Comparison of ENCODE assay signal across 9 cellular contexts in the genomic region with DNA sequence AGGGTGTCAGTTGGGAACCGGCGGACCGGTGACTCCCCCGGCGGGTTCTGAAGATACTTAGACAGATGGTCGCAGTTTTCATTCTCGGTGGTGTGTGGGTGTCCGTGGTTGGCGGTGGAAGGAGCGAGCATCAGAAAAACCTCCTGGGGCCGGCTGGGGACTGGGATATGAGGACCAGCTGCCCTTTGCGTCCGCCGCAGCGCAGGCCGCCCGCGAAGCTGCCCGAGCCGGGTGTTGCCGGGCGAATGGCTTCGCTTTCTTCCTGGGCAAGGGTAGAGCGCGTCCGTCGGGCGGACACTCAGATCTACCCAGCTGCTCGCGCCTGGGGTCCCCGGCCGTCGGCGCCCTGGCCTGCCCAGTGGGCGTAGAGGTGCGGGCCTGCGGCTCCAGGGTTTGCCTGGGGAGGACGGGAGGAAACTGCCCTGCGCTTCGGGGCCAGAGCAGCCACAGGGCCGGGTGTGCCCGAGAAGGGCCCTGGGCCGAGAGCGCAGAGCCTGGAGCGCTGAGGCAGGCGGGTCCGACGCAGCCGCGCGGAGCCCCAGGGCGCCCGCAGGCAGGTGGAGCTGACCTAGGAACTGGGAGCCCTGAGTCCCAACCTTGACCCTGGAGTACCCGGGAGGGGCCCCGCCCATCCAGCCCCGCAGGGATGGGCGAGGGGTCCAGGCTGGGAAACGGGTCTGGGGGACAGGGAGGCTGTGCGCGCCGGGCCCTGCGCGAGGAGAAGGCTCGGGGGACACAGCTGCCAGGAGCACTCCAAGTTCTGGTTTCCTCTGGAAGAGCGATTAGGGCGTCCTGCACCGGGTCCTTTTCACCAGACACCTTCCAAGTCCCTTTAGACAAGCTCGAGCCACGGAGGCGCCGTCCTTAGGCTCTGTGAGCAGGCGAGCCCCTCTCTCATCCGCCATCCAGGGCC. TPM values are rescaled to one million over a fixed set of nuclear protein-coding genes. Genes with fewer than 3 reads are reported as not detected.
DNase-seq lines count a peak whose midpoint lies in the region; ATAC-seq and TF ChIP-seq lines count a peak whose summit lies in the region.
"Had no signal": no experiment of that assay in that cellular context is flagged by ENCODE, and none has a peak within 500 bp of the region (broad histone marks: within the 10 kb centered on the region; RNA-seq: fewer than 3 reads in every experiment).

No MANE protein-coding gene starts in this region.

- H3K9me3 ChIP-seq in SJSA1 (replicated peaks): no peaks in the 10 kb centered on the region
- H3K9me3 ChIP-seq in osteoblast (ENCODE audit: low read depth, low read length): no peaks in the 10 kb centered on the region

- POLR2A ChIA-PET in AG04449 (lab: Yijun Ruan, JAX): interaction anchor here (1.1 to 2.6 kb wide), 6 partner anchors 14 to 331 kb away, joined by 3 to 22 read pairs (median 7); no protein-coding TSS in a partner anchor

- CTCF ChIA-PET in AG04449 (lab: Yijun Ruan, JAX): interaction anchor here (1.1 to 3.8 kb wide), 8 partner anchors 9 to 124 kb away, joined by 3 to 25 read pairs (median 8); no protein-coding TSS in a partner anchor

- no peaks in the 10 kb centered on the region for H4K20me1 ChIP-seq in osteoblast (ENCODE audit: insufficient read depth, low read length)

- peaks cover 40% of the 10 kb centered on the region for H3K79me2 ChIP-seq in osteoblast (ENCODE audit: insufficient read depth, low read length)

- H3K4me3 ChIP-seq in AG04449 (ENCODE audit: low read depth, low read length) (peak overlapping the region; percentile 89), SJSA1 (peak overlapping the region; percentile 72), osteoblast (ENCODE audit: insufficient read depth, low read length) (peak overlapping the region; percentile 84)

- peaks cover 33% of the 10 kb centered on the region for H3K4me1 ChIP-seq in SJSA1 (replicated peaks)
- H3K4me1 ChIP-seq in foreskin keratinocyte: peaks cover 18% of the 10 kb centered on the region
- H3K4me1 ChIP-seq in osteoblast (ENCODE audit: insufficient read depth, low read length): peaks cover 7% of the 10 kb centered on the region

- H3K27me3 ChIP-seq in SJSA1 (replicated peaks) (no peaks in the 10 kb centered on the region), foreskin keratinocyte (peaks cover 32% of the 10 kb centered on the region), osteoblast (ENCODE audit: insufficient read depth, low read length) (no peaks in the 10 kb centered on the region)

- TF ChIP-seq CTCF in AG04449 (IDR thresholded peaks at IDR 0.05; ENCODE audit: insufficient read depth, low read length, missing control alignments) (no peak), foreskin keratinocyte (conservative IDR thresholded peaks at IDR 0.05) (no peak), osteoblast (IDR thresholded peaks at IDR 0.05; ENCODE audit: extremely low read depth, low read depth, low read length) (no peak)

- DNase-seq in AG04449 (ENCODE audit: low read depth, low spot score) (no peak), SJSA1 (ENCODE audit: low read depth in 1 of 2, low spot score in 2 of 2) (peak in 1 of 2 experiments; percentile 57), foreskin keratinocyte (peak in 1 of 2 donors; percentile 42), osteoblast (ENCODE audit: insufficient read length, low spot score, missing footprints) (no peak), nucleus accumbens (lab: John Stamatoyannopoulos, UW) (no peak), GDM1 (lab: John Stamatoyannopoulos, UW) (no peak), C1 segment of cervical spinal cord (lab: John Stamatoyannopoulos, UW) (no peak), NCI-H2081 treated with DMSO at 0.1 percent for 48 hours (lab: John Stamatoyannopoulos, UW) (no peak)

- H3K36me3 ChIP-seq in SJSA1: peaks cover 7% of the 10 kb centered on the region
- H3K36me3 ChIP-seq in osteoblast (ENCODE audit: insufficient read depth, low read length): no peaks in the 10 kb centered on the region
- H3K36me3 ChIP-seq: BLaER1 treated with 17β-estradiol and CSF1 and Interleukin-3, amounts not matched to agents 10 nM and 100 nM had no signal

- H3K27ac ChIP-seq in SJSA1: no peak overlapping the region
- H3K27ac ChIP-seq in foreskin keratinocyte: peak overlapping the region; percentile 8
- H3K27ac ChIP-seq in osteoblast (ENCODE audit: low read depth, low read length): no peak overlapping the region
- H3K27ac ChIP-seq: BLaER1 treated with 17β-estradiol and CSF1 and Interleukin-3, amounts not matched to agents 10 nM and 100 nM had no signal

- peak overlapping the region; percentile 93 for H3K4me2 ChIP-seq in osteoblast (ENCODE audit: insufficient read depth, low read length)
- H3K4me2 ChIP-seq: BLaER1 treated with 17β-estradiol and CSF1 and Interleukin-3, amounts not matched to agents 10 nM and 100 nM had no signal

- H2AFZ ChIP-seq in osteoblast (ENCODE audit: low read length): peak overlapping the region; percentile 81

- peak; percentile 21 for ATAC-seq in foreskin keratinocyte

RNA-seq across cellular contexts. Expression of gene TWIST2, which starts 1.3 kb away (rescaled TPM):
- 32.6 and 33.9 TPM in 2 replicates for total RNA-seq in SJSA1 (2014; rRNA removed; shearing (Covaris generic))
- total RNA-seq in foreskin keratinocyte (24.1 and 27.8 TPM in 2 replicates), osteoblast (9.4 TPM in 2 replicates)
- 32.5 and 34.4 TPM in 2 replicates for polyA plus RNA-seq in foreskin keratinocyte
